15 cellular contexts compared by ENCODE assay signal in genomic region chr4:76563804-76564468, GRCh38.
DNase-seq lines count a peak whose midpoint lies in the region; ATAC-seq, FAIRE-seq and TF ChIP-seq lines count a peak whose summit lies in the region.
"Had no signal": no experiment of that assay in that cellular context is flagged by ENCODE, and none has a peak within 500 bp of the region (broad histone marks: within the 10 kb centered on the region; RNA-seq: fewer than 3 reads in every experiment).

No MANE protein-coding gene starts in this region.

- H3K9me3 Mint-ChIP-seq in activated naive CD8-positive, alpha-beta T cell treated with anti-CD3 and anti-CD28 coated beads, Interleukin-2, amount 50 U/mL, for 24 hours = no peaks in the 10 kb centered on the region
- H3K9me3 Mint-ChIP-seq in stimulated activated memory B cell treated with anti-CD40 and anti-IgM and Interleukin-4, amounts not matched to agents 10 μg/mL and 1 μg/mL and 100 μg/mL, for 72 hours = no peaks in the 10 kb centered on the region
- H3K9me3 Mint-ChIP-seq: activated naive CD4-positive, alpha-beta T cell treated with anti-CD3 and anti-CD28 coated beads, Interleukin-2, amount 50 U/mL, for 24 hours; memory B cell; T-helper 2 cell treated with Interferon-gamma antibody and Interleukin-4, amounts not matched to agents 5 μg/mL and 100 μg/mL, for 36 hours had no signal

- H3K36me3 ChIP-seq in GM23248 (ENCODE audit: low read depth) (no peaks in the 10 kb centered on the region), HepG2 (replicated peaks in 1 of 2; ENCODE audit: control insufficient read depth in 1 of 2, insufficient read depth in 2 of 2, low read length in 2 of 2) (no peaks in the 10 kb centered on the region), ovary (no peaks in the 10 kb centered on the region)
- H3K36me3 ChIP-seq: pancreas had no signal

- CTCF ChIA-PET in HepG2 (lab: Yijun Ruan, JAX; ENCODE audit: low intra/inter-chr PET ratio, low total read pairs) = no interaction called here

- TF ChIP-seq EP300 in HepG2 (IDR thresholded peaks at IDR 0.05; ENCODE audit: low read depth in 2 of 2, low read length in 2 of 2) (no peak), HepG2 (CRISPR knock-in tag; IDR thresholded peaks at IDR 0.05; ENCODE audit: borderline replicate concordance) (no peak), ovary (IDR thresholded peaks at IDR 0.05) (no peak)

- H3K9ac ChIP-seq in GM23248 (no peak overlapping the region), HepG2 (ENCODE audit: insufficient read depth, low read depth, low read length) (no peak overlapping the region)
- H3K9ac ChIP-seq: KMS-11 had no signal

- no peaks in the 10 kb centered on the region for H4K20me1 ChIP-seq in GM23248 (ENCODE audit: insufficient read depth)
- H4K20me1 ChIP-seq in HepG2 (ENCODE audit: insufficient read depth, low read length) = no peaks in the 10 kb centered on the region

- H3K27ac ChIP-seq in GM23248 = peak overlapping the region; percentile 69; the same call in 1 of the 2 replicates
- H3K27ac ChIP-seq in HepG2 (ENCODE audit: extremely low read length, insufficient read depth, low read length) = no peak overlapping the region
- H3K27ac ChIP-seq in ovary = no peak overlapping the region
- H3K27ac ChIP-seq: KMS-11 had no signal

- DNase-seq in GM23248 (no peak), HepG2 (ENCODE audit: low spot score) (no peak), NCI-H345 treated with DMSO at 0.1 percent for 48 hours (lab: John Stamatoyannopoulos, UW; ENCODE audit: unreplicated experiment) (no peak), ovary (no peak), D721Med (ENCODE audit: insufficient read length, low spot score) (no peak), NCI-H2196 treated with DMSO at 0.1 percent for 48 hours (lab: John Stamatoyannopoulos, UW; ENCODE audit: unreplicated experiment) (no peak)
- no peak for DNase-seq in activated naive CD8-positive, alpha-beta T cell treated with anti-CD3 and anti-CD28 coated beads, Interleukin-2, amount 50 U/mL, for 24 hours
- DNase-seq: AML-193, pancreas, SHP77 had no signal

- no peaks in the 10 kb centered on the region for H3K27me3 ChIP-seq in GM23248 (replicated peaks; ENCODE audit: insufficient read depth)
- H3K27me3 ChIP-seq in HepG2 (ENCODE audit: control insufficient read depth in 1 of 2, insufficient read depth in 2 of 2, low read length in 2 of 2) = no peaks in the 10 kb centered on the region; a peak in 1 of 5 replicates
- H3K27me3 ChIP-seq in ovary = no peaks in the 10 kb centered on the region
- H3K27me3 ChIP-seq: pancreas had no signal

- ATAC-seq in activated naive CD8-positive, alpha-beta T cell treated with anti-CD3 and anti-CD28 coated beads, Interleukin-2, amount 50 U/mL, for 24 hours = peak; percentile 62
- ATAC-seq in HepG2 = peak; percentile 28; the same call in 2 of the 3 replicates
- ATAC-seq in stimulated activated memory B cell treated with anti-CD40 and anti-IgM and Interleukin-4, amounts not matched to agents 10 μg/mL and 1 μg/mL and 100 μg/mL, for 72 hours = peak; percentile 8

- TF ChIP-seq POLR2A in HepG2 (IDR thresholded peaks at IDR 0.05; ENCODE audit: insufficient read depth in 1 of 2, low read depth in 2 of 2, low read length in 2 of 2) (no peak), ovary (IDR thresholded peaks at IDR 0.05) (no peak)

- 90 to 95% methylated on average over 7 of the region's 7 CpGs for WGBS in GM23248 (ENCODE audit: low coverage in 1 of 2, low lambda C conversion rate in 2 of 2, missing lambda C conversion rate in 2 of 2), 2 experiments
- WGBS in HepG2 (ENCODE audit: low lambda C conversion rate) = 17% methylated on average over 7 of the region's 7 CpGs
- 90 to 96% (median 91%) methylated on average over 7 of the region's 7 CpGs for WGBS in ovary, 3 donors

- H3K4me2 ChIP-seq in GM23248 (ENCODE audit: unreplicated experiment) = no peak overlapping the region
- no peak overlapping the region for H3K4me2 ChIP-seq in HepG2 (ENCODE audit: low read depth, low read length)
- H3K4me2 ChIP-seq: KMS-11 had no signal

- H3K4me3 Mint-ChIP-seq in activated naive CD8-positive, alpha-beta T cell treated with anti-CD3 and anti-CD28 coated beads, Interleukin-2, amount 50 U/mL, for 24 hours = no peak overlapping the region
- no peak overlapping the region for H3K4me3 Mint-ChIP-seq in stimulated activated memory B cell treated with anti-CD40 and anti-IgM and Interleukin-4, amounts not matched to agents 10 μg/mL and 1 μg/mL and 100 μg/mL, for 72 hours
- H3K4me3 Mint-ChIP-seq: activated naive CD4-positive, alpha-beta T cell treated with anti-CD3 and anti-CD28 coated beads, Interleukin-2, amount 50 U/mL, for 24 hours; memory B cell; T-helper 2 cell treated with Interferon-gamma antibody and Interleukin-4, amounts not matched to agents 5 μg/mL and 100 μg/mL, for 36 hours had no signal

- TF ChIP-seq RAD21 in HepG2 (CRISPR knock-in tag; IDR thresholded peaks at IDR 0.05) = no peak

- H3K79me2 ChIP-seq in GM23248 (ENCODE audit: insufficient read depth) (no peaks in the 10 kb centered on the region), HepG2 (ENCODE audit: insufficient read depth, low read length) (no peaks in the 10 kb centered on the region)

- H2AFZ ChIP-seq in GM23248 = no peak overlapping the region; the same call in 1 of the 2 replicates
- no peak overlapping the region for H2AFZ ChIP-seq in HepG2 (ENCODE audit: low read length)

- H3K4me3 ChIP-seq in GM23248 (no peak overlapping the region), HepG2 (replicated peaks in 1 of 3; ENCODE audit: insufficient read depth in 1 of 3, low read depth in 2 of 3, low read length in 3 of 3) (no peak overlapping the region), ovary (no peak overlapping the region)
- H3K4me3 ChIP-seq: pancreas had no signal

- H3K36me3 Mint-ChIP-seq in activated naive CD8-positive, alpha-beta T cell treated with anti-CD3 and anti-CD28 coated beads, Interleukin-2, amount 50 U/mL, for 24 hours (ENCODE audit: low read depth) = no peaks in the 10 kb centered on the region
- no peaks in the 10 kb centered on the region for H3K36me3 Mint-ChIP-seq in stimulated activated memory B cell treated with anti-CD40 and anti-IgM and Interleukin-4, amounts not matched to agents 10 μg/mL and 1 μg/mL and 100 μg/mL, for 72 hours
- H3K36me3 Mint-ChIP-seq: activated naive CD4-positive, alpha-beta T cell treated with anti-CD3 and anti-CD28 coated beads, Interleukin-2, amount 50 U/mL, for 24 hours; memory B cell had no signal

- peaks cover 32% of the 10 kb centered on the region for H3F3A ChIP-seq in GM23248 (ENCODE audit: insufficient read depth)

- in situ Hi-C loops in GM23248 (cut with MboI) = no loop called here
- in situ Hi-C loops in HepG2 (cut with HindIII; ENCODE audit: extremely low pct_ligation_motif_present, low pct_unique_long_range_greater_than_20kb) = no loop called here

- no peaks in the 10 kb centered on the region for H3K9me2 ChIP-seq in GM23248 (ENCODE audit: insufficient read depth)

- TF ChIP-seq CTCF in HepG2 (CRISPR knock-in tag; IDR thresholded peaks at IDR 0.05) (no peak), ovary (IDR thresholded peaks at IDR 0.05) (no peak), D721Med (IDR thresholded peaks at IDR 0.05; ENCODE audit: insufficient read depth, missing control alignments) (no peak)

- FAIRE-seq in HepG2 (lab: Jason Lieb, UNC) (no peak), D721Med (lab: Jason Lieb, UNC) (no peak)
- FAIRE-seq: pancreas had no signal

- no peak overlapping the region for H3K27ac Mint-ChIP-seq in activated naive CD8-positive, alpha-beta T cell treated with anti-CD3 and anti-CD28 coated beads, Interleukin-2, amount 50 U/mL, for 24 hours
- H3K27ac Mint-ChIP-seq in stimulated activated memory B cell treated with anti-CD40 and anti-IgM and Interleukin-4, amounts not matched to agents 10 μg/mL and 1 μg/mL and 100 μg/mL, for 72 hours = no peak overlapping the region
- H3K27ac Mint-ChIP-seq: activated naive CD4-positive, alpha-beta T cell treated with anti-CD3 and anti-CD28 coated beads, Interleukin-2, amount 50 U/mL, for 24 hours; memory B cell; T-helper 2 cell treated with Interferon-gamma antibody and Interleukin-4, amounts not matched to agents 5 μg/mL and 100 μg/mL, for 36 hours had no signal

- peaks cover 8% of the 10 kb centered on the region for H3K27me3 Mint-ChIP-seq in activated naive CD8-positive, alpha-beta T cell treated with anti-CD3 and anti-CD28 coated beads, Interleukin-2, amount 50 U/mL, for 24 hours
- peaks cover 24% of the 10 kb centered on the region for H3K27me3 Mint-ChIP-seq in stimulated activated memory B cell treated with anti-CD40 and anti-IgM and Interleukin-4, amounts not matched to agents 10 μg/mL and 1 μg/mL and 100 μg/mL, for 72 hours

- H3K4me1 ChIP-seq in GM23248 (ENCODE audit: insufficient read depth) (peaks cover 29% of the 10 kb centered on the region), HepG2 (ENCODE audit: insufficient read depth, low read length) (peaks cover 6% of the 10 kb centered on the region; the same call in 1 of the 2 replicates), ovary (ENCODE audit: insufficient read depth) (no peaks in the 10 kb centered on the region)

- peaks cover 15% of the 10 kb centered on the region for H3K4me1 Mint-ChIP-seq in activated naive CD8-positive, alpha-beta T cell treated with anti-CD3 and anti-CD28 coated beads, Interleukin-2, amount 50 U/mL, for 24 hours
- H3K4me1 Mint-ChIP-seq in stimulated activated memory B cell treated with anti-CD40 and anti-IgM and Interleukin-4, amounts not matched to agents 10 μg/mL and 1 μg/mL and 100 μg/mL, for 72 hours = no peaks in the 10 kb centered on the region
- H3K4me1 Mint-ChIP-seq: activated naive CD4-positive, alpha-beta T cell treated with anti-CD3 and anti-CD28 coated beads, Interleukin-2, amount 50 U/mL, for 24 hours; memory B cell had no signal

- no peaks in the 10 kb centered on the region for H3K9me3 ChIP-seq in GM23248 (ENCODE audit: low read depth)
- no peaks in the 10 kb centered on the region for H3K9me3 ChIP-seq in HepG2 (ENCODE audit: low read length)
- no peaks in the 10 kb centered on the region for H3K9me3 ChIP-seq in ovary
- H3K9me3 ChIP-seq: pancreas had no signal

- POLR2A ChIA-PET in HepG2 (lab: Yijun Ruan, JAX) = no interaction called here

- intact Hi-C loops in HepG2 (cut with micrococcal nuclease; ENCODE audit: unreplicated experiment) (no loop called here), ovary (cut with DNase I) (no loop called here)

- BruUV-seq in HepG2 (replicated peaks; lab: Mats Ljungman, UMichigan) = no TSS peak

TF ChIP-seq in HepG2, 621 proteins besides CTCF, POLR2A, EP300 and RAD21 (continues in another document):
- 0 out of 2 replicates have a peak, but pooled peaks have one; percentile 39 for TF ChIP-seq MNT (IDR thresholded peaks at IDR 0.05)

Comparison
In these comparisons a context has a peak if more than half of its experiments do, and no peak if none do; other contexts are left out.
1. ATAC-seq: peak in every context shown above with its lines; median percentile 62 in activated naive CD8-positive, alpha-beta T cell treated with anti-CD3 and anti-CD28 coated beads, Interleukin-2, amount 50 U/mL, for 24 hours; 28 in HepG2; 8 in stimulated activated memory B cell treated with anti-CD40 and anti-IgM and Interleukin-4, amounts not matched to agents 10 μg/mL and 1 μg/mL and 100 μg/mL, for 72 hours.